In the genomic region with DNA sequence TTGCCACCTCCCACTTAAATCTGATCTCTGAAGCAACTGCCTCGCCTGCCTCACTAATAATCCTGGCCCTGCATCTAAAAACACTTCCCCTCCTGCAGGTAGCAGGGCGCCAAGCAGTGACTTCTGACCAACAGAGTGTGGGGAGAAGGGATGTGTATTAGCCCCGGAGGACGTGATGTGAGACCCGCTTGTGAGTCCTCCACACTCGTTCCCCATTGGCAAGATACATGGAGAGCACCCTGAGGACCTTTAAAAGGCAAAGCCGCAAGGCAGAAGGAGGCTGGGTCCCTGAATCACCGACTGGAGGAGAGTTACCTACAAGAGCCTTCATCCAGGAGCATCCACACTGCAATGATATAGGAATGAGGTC, we compare ENCODE assay signal across 19 cellular contexts. TPM values are rescaled to one million over a fixed set of nuclear protein-coding genes. Genes with fewer than 3 reads are reported as not detected.
DNase-seq lines count a peak whose midpoint lies in the region; ATAC-seq and TF ChIP-seq lines count a peak whose summit lies in the region.
"Had no signal": no experiment of that assay in that cellular context is flagged by ENCODE, and none has a peak within 500 bp of the region (broad histone marks: within the 10 kb centered on the region; RNA-seq: fewer than 3 reads in every experiment).

No MANE protein-coding gene starts in this region.

- H3K36me3 ChIP-seq in RWPE2 (ENCODE audit: low read depth) (peaks cover 6% of the 10 kb centered on the region), tibial nerve (peaks cover 0 to 78% (median 0%) of the 10 kb centered on the region in 3 donors)

- DNase-seq in NCI-H2171 treated with DMSO at 0.1 percent for 48 hours (lab: John Stamatoyannopoulos, UW) (peak; percentile 30), NCI-H2171 (lab: John Stamatoyannopoulos, UW) (no peak), RWPE2 (ENCODE audit: low spot score) (peak; percentile 32), posterior vena cava (ENCODE audit: low spot score) (peak; percentile 54), NK-92 (lab: John Stamatoyannopoulos, UW; ENCODE audit: unreplicated experiment) (no peak), tibial nerve (ENCODE audit: low spot score in 2 of 2) (no peak)
- DNase-seq: COR-L47; NCI-H146; stimulated activated naive CD4-positive, alpha-beta T cell treated with Interleukin-2 at 50 U/mL for 16 hours had no signal

- H3K9me3 ChIP-seq in RWPE2 (ENCODE audit: severe bottlenecking): no peaks in the 10 kb centered on the region
- no peaks in the 10 kb centered on the region for H3K9me3 ChIP-seq in tibial nerve
- H3K9me3 ChIP-seq: left lung had no signal

- WGBS in tibial nerve, 2 donors: 88 to 92% methylated on average over 8 of the region's 8 CpGs

- H3K27me3 ChIP-seq in RWPE2 (ENCODE audit: insufficient read depth, poor library complexity, severe bottlenecking) (no peaks in the 10 kb centered on the region), tibial nerve (no peaks in the 10 kb centered on the region)
- H3K27me3 ChIP-seq: hepatocyte, left lung had no signal

- no peak for TF ChIP-seq POLR2A in tibial nerve (IDR thresholded peaks at IDR 0.05)

- TF ChIP-seq EP300 in tibial nerve (IDR thresholded peaks at IDR 0.05): no peak

- ATAC-seq in RWPE2 (ENCODE audit: low read depth): no peak
- ATAC-seq in HG03571 (IDR thresholded peaks at IDR 0.05; ENCODE audit: unreplicated experiment): no peak
- ATAC-seq: GM23338, left lung, sciatic nerve had no signal

- H3K27ac ChIP-seq in RWPE2 (ENCODE audit: poor library complexity, severe bottlenecking) (no peak overlapping the region), cingulate gyrus (ENCODE audit: low read depth, low read length) (peak overlapping the region; percentile 39), tibial nerve (peak overlapping the region in 1 of 4 donors; percentile 37)
- H3K27ac ChIP-seq: 22Rv1, coronary artery, hepatocyte had no signal

- intact Hi-C loops in posterior vena cava (cut with DNase I): no loop called here

- no peak overlapping the region for H3K4me3 ChIP-seq in RWPE2 (ENCODE audit: severe bottlenecking)
- no peak overlapping the region for H3K4me3 ChIP-seq in tibial nerve
- H3K4me3 ChIP-seq: coronary artery, GM23338, hepatocyte, left lung had no signal

- TF ChIP-seq CTCF in RWPE2 (IDR thresholded peaks at IDR 0.05; ENCODE audit: poor library complexity, severe bottlenecking) (no peak), tibial nerve (IDR thresholded peaks at IDR 0.05) (no peak)

- no peaks in the 10 kb centered on the region for H3K4me1 ChIP-seq in RWPE2 (ENCODE audit: insufficient read depth, poor library complexity, severe bottlenecking)
- H3K4me1 ChIP-seq in tibial nerve: peaks cover 0 to 22% (median 9%) of the 10 kb centered on the region in 4 donors

RNA-seq across cellular contexts. Expression of a gene that starts 6.1 kb away (rescaled TPM):
- total RNA-seq in posterior vena cava: 10 to 100 TPM in 1 of 2 donors, 1 to 10 TPM in 1; 5.9 to 15.3 TPM
- total RNA-seq in tibial nerve: 10 to 100 TPM; 10.9 to 27.3 (median 15.8) TPM
- total RNA-seq: RPMI7951 had no signal

RNA-seq across cellular contexts. Expression of a gene that starts 9.3 kb away (rescaled TPM):
- total RNA-seq in posterior vena cava (10 to 100 TPM; 17.7 to 32.5 TPM), tibial nerve (100 to 1,000 TPM; 107 to 152 (median 132) TPM)

RNA-seq across cellular contexts. Expression of a gene that starts 59.7 kb away (rescaled TPM):
- total RNA-seq in posterior vena cava (not detected), tibial nerve (not detected)
- total RNA-seq: GM23338, hepatocyte, left lung, neural crest cell, RPMI7951, sciatic nerve had no signal

Comparison
In these comparisons a context has a peak if more than half of its experiments do, and no peak if none do; other contexts are left out.
1. DNase-seq: peak in NCI-H2171 treated with DMSO at 0.1 percent for 48 hours (single experiment), RWPE2 (single experiment) and posterior vena cava (single experiment); none in NCI-H2171 (single experiment), NK-92 (single experiment) and tibial nerve (0 of 2).